Comparison of ENCODE assay signal across 35 cellular contexts in genomic region chr12:68908076-68908475, GRCh38.
"Had no signal": no experiment of that assay in that cellular context is flagged by ENCODE, and none has a peak within 500 bp of the region (broad histone marks: within the 10 kb centered on the region; RNA-seq: fewer than 3 reads in every experiment).

No MANE protein-coding gene starts in this region.

- H3K36me3 ChIP-seq: MG63 had no signal

- DNase-seq: Karpas-422, Kasumi-1, KBM-7, KG1, MG63, MM.1S, MV-4-11, NCI-H1048, NCI-H1092, NCI-H1092 treated with DMSO at 0.1 percent for 48 hours, NCI-H1105, NCI-H1105 treated with DMSO at 0.1 percent for 48 hours, NCI-H1417, NCI-H1417 treated with DMSO at 0.1 percent for 48 hours, NCI-H1436, NCI-H146, NCI-H1694, NCI-H1694 treated with DMSO at 0.1 percent for 48 hours, NCI-H187, NCI-H187 treated with DMSO at 0.1 percent for 48 hours, NCI-H1930, NCI-H2029, NCI-H2029 treated with DMSO at 0.1 percent for 48 hours, NCI-H2081, NCI-H2081 treated with DMSO at 0.1 percent for 48 hours, NCI-H2107, NCI-H2171, NCI-H2171 treated with DMSO at 0.1 percent for 48 hours, NCI-H2227 treated with DMSO at 0.1 percent for 48 hours, NCI-H345, NCI-H446, NCI-H446 treated with DMSO at 0.1 percent for 48 hours, NCI-H510A, NCI-H510A treated with DMSO at 0.1 percent for 48 hours had no signal

- H3K9me3 ChIP-seq: MG63 had no signal

- H3K4me2 ChIP-seq: KMS-11 had no signal

- H3K27me3 ChIP-seq: MG63 had no signal

- H3K4me3 ChIP-seq: MG63 had no signal

- H3K27ac ChIP-seq: KMS-11 had no signal

- H3K9ac ChIP-seq: KMS-11 had no signal
